Comparison of ENCODE assay signal across 21 cellular contexts in the genomic region with DNA sequence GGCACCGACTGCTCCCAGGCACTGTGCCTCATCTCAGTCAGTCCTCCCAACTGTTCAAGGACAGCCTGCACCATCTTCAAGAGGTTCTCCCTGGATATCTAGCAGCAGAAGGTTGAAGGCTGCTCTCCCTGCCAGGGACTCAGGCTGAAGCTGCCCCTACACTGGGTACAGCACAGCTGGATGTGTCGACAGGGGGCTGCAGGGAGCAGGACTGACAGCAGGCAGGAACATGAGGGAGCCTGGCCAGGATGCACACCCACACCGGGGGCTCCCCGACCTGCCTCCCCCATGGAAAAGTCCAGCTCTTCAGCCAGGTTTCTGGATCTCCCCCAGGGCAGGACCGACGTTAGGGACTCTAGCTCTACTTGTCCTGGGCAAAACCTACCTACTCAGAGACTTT. TPM values are rescaled to one million over a fixed set of nuclear protein-coding genes. Genes with fewer than 3 reads are reported as not detected.
DNase-seq lines count a peak whose midpoint lies in the region; ATAC-seq and TF ChIP-seq lines count a peak whose summit lies in the region.
"Had no signal": no experiment of that assay in that cellular context is flagged by ENCODE, and none has a peak within 500 bp of the region (broad histone marks: within the 10 kb centered on the region; RNA-seq: fewer than 3 reads in every experiment).

No MANE protein-coding gene starts in this region.

- no peak overlapping the region for H4K8ac ChIP-seq in neuronal stem cell (ENCODE audit: low read depth, low read length)

- no peak for TF ChIP-seq POLR2A in testis (IDR thresholded peaks at IDR 0.05)

- H3K4me3 ChIP-seq in AG09309 (ENCODE audit: control insufficient read depth, low read depth, low read length) (no peak overlapping the region), OCI-LY1 (ENCODE audit: low read depth, low read length, poor library complexity, severe bottlenecking) (no peak overlapping the region), coronary artery (no peak overlapping the region), neuronal stem cell (ENCODE audit: low read length in 2 of 2) (no peak overlapping the region), testis (no peak overlapping the region)
- H3K4me3 ChIP-seq: BLaER1 treated with 17β-estradiol and CSF1 and Interleukin-3, amounts not matched to agents 10 nM and 100 nM had no signal

- no peak overlapping the region for H2BK5ac ChIP-seq in neuronal stem cell (ENCODE audit: low read length)

- no peaks in the 10 kb centered on the region for H4K20me1 ChIP-seq in OCI-LY1 (ENCODE audit: insufficient read depth, low read length)

- peak; percentile 4 for TF ChIP-seq CTCF in AG09309 (IDR thresholded peaks at IDR 0.05; ENCODE audit: control insufficient read depth, insufficient read depth, low read depth, low read length, missing control alignments)
- peak; percentile 9; the same call in 1 of the 2 replicates for TF ChIP-seq CTCF in OCI-LY1 (IDR thresholded peaks at IDR 0.05; ENCODE audit: low read length)
- TF ChIP-seq CTCF in coronary artery (IDR thresholded peaks at IDR 0.05): no peak
- no peak for TF ChIP-seq CTCF in testis (IDR thresholded peaks at IDR 0.05)

- WGBS in neuronal stem cell (ENCODE audit: extremely low coverage in 2 of 2, insufficient read length in 2 of 2, insufficient replicate concordance in 1 of 2), 2 donors: no CpG with 5 or more reads among the region's 6 CpGs
- 62 to 73% methylated on average over 6 of the region's 6 CpGs for WGBS in testis, 2 donors

- no peak overlapping the region for H3K18ac ChIP-seq in neuronal stem cell (ENCODE audit: low read length)

- H2BK12ac ChIP-seq in neuronal stem cell (ENCODE audit: low read length): no peak overlapping the region

- DNase-seq in AG09309 (ENCODE audit: low read depth) (no peak), coronary artery (ENCODE audit: low spot score) (peak; percentile 72), neuronal stem cell (ENCODE audit: low spot score) (no peak), testis (no peak), NCI-H2171 (lab: John Stamatoyannopoulos, UW) (no peak)
- DNase-seq in activated CD8-positive, alpha-beta memory T cell treated with anti-CD3 and anti-CD28 coated beads, Interleukin-2, amount 50 U/mL, for 48 hours: no peak
- DNase-seq: CD4-positive, alpha-beta T cell; HCEC 1CT; Karpas-422; NCI-H1105; NCI-H1436 treated with DMSO at 0.1 percent for 48 hours; NCI-H1930; NCI-H2107; NCI-H446 treated with DMSO at 0.1 percent for 48 hours; NCI-H526 treated with DMSO at 0.1 percent for 48 hours; RPMI8226; SHP77 had no signal

- H2BK120ac ChIP-seq in neuronal stem cell (ENCODE audit: low read depth, low read length): no peak overlapping the region

- H3F3A ChIP-seq in OCI-LY1 (ENCODE audit: insufficient read depth, low read length): 0 out of 2 replicates have a peak, but pooled peaks cover 3% of the 10 kb centered on the region

- H3K27me3 ChIP-seq in OCI-LY1 (ENCODE audit: insufficient read depth, low read length) (no peaks in the 10 kb centered on the region), neuronal stem cell (ENCODE audit: control insufficient read depth in 3 of 3, insufficient read depth in 3 of 3, low read depth in 1 of 3, low read length in 3 of 3) (no peaks in the 10 kb centered on the region), testis (no peaks in the 10 kb centered on the region)
- H3K27me3 ChIP-seq: BLaER1 treated with 17β-estradiol and CSF1 and Interleukin-3, amounts not matched to agents 10 nM and 100 nM had no signal

- no peaks in the 10 kb centered on the region for H3K79me1 ChIP-seq in neuronal stem cell (ENCODE audit: low read depth, low read length)

- no peak overlapping the region for H4K91ac ChIP-seq in neuronal stem cell (ENCODE audit: low read depth, low read length, poor library complexity)

- H3K36me3 ChIP-seq in OCI-LY1 (ENCODE audit: insufficient read depth, low read length) (peaks cover 79% of the 10 kb centered on the region), neuronal stem cell (replicated peaks in 1 of 2; ENCODE audit: control insufficient read depth in 2 of 2, insufficient read depth in 2 of 2, low read length in 2 of 2) (peaks cover 33 to 90% of the 10 kb centered on the region in 2 donors), testis (ENCODE audit: low read depth, missing control alignments) (no peaks in the 10 kb centered on the region)

- no peak overlapping the region for H2BK15ac ChIP-seq in neuronal stem cell (ENCODE audit: low read length)

- H3K9me3 ChIP-seq in OCI-LY1 (ENCODE audit: low read length): no peaks in the 10 kb centered on the region
- H3K9me3 ChIP-seq in neuronal stem cell (replicated peaks in 1 of 2; ENCODE audit: control insufficient read depth in 2 of 2, insufficient read depth in 1 of 2, low read depth in 1 of 2, low read length in 2 of 2): no peaks in the 10 kb centered on the region
- H3K9me3 ChIP-seq in testis: no peaks in the 10 kb centered on the region
- H3K9me3 ChIP-seq: BLaER1 treated with 17β-estradiol and CSF1 and Interleukin-3, amounts not matched to agents 10 nM and 100 nM had no signal

- H3K4me2 ChIP-seq in OCI-LY1 (ENCODE audit: low read length) (no peak overlapping the region), neuronal stem cell (ENCODE audit: insufficient read depth, low read length, poor library complexity, severe bottlenecking) (no peak overlapping the region)
- H3K4me2 ChIP-seq: BLaER1 treated with 17β-estradiol and CSF1 and Interleukin-3, amounts not matched to agents 10 nM and 100 nM had no signal

- H3K9ac ChIP-seq in OCI-LY1 (ENCODE audit: low read length) (no peak overlapping the region), neuronal stem cell (ENCODE audit: low read depth, low read length, poor library complexity) (no peak overlapping the region)
- H3K9ac ChIP-seq: BLaER1 treated with 17β-estradiol and CSF1 and Interleukin-3, amounts not matched to agents 10 nM and 100 nM had no signal

- H3K27ac ChIP-seq in OCI-LY1 (ENCODE audit: low read depth, low read length, poor library complexity, severe bottlenecking) (no peak overlapping the region), coronary artery (peak overlapping the region in 1 of 2 donors; percentile 61), neuronal stem cell (replicated peaks; ENCODE audit: low read length) (no peak overlapping the region), testis (no peak overlapping the region)
- H3K27ac ChIP-seq: BLaER1 treated with 17β-estradiol and CSF1 and Interleukin-3, amounts not matched to agents 10 nM and 100 nM; HL-60 had no signal

- no peaks in the 10 kb centered on the region for H3K79me2 ChIP-seq in OCI-LY1 (ENCODE audit: insufficient read depth, low read length)

- H2AK5ac ChIP-seq in neuronal stem cell (ENCODE audit: low read depth, low read length): no peak overlapping the region

- intact Hi-C loops in testis (cut with DNase I; ENCODE audit: low total_unique reads): no loop called here

- H2AFZ ChIP-seq in OCI-LY1 (ENCODE audit: low read length) (no peak overlapping the region), neuronal stem cell (ENCODE audit: low read length) (no peak overlapping the region)

- H3K14ac ChIP-seq in neuronal stem cell (ENCODE audit: low read length): no peak overlapping the region

- peak overlapping the region; percentile 50 for H3K23ac ChIP-seq in neuronal stem cell (ENCODE audit: low read depth, low read length, poor library complexity)

- H3K4me1 ChIP-seq in OCI-LY1 (ENCODE audit: insufficient read depth, low read length, severe bottlenecking): peaks cover 8% of the 10 kb centered on the region
- peaks cover 0 to 2% of the 10 kb centered on the region in 2 donors for H3K4me1 ChIP-seq in neuronal stem cell (ENCODE audit: control insufficient read depth in 2 of 2, insufficient read depth in 1 of 2, low read depth in 1 of 2, low read length in 2 of 2)
- H3K4me1 ChIP-seq in testis: no peaks in the 10 kb centered on the region
- H3K4me1 ChIP-seq: BLaER1 treated with 17β-estradiol and CSF1 and Interleukin-3, amounts not matched to agents 10 nM and 100 nM had no signal

- ATAC-seq in GM21619 (IDR thresholded peaks at IDR 0.05; ENCODE audit: unreplicated experiment): no peak

- no peaks in the 10 kb centered on the region for H3K9me2 ChIP-seq in OCI-LY1 (ENCODE audit: low read depth, low read length)

- no peak overlapping the region for H3K4ac ChIP-seq in neuronal stem cell (ENCODE audit: low read length)

RNA-seq across cellular contexts. Expression of a gene that starts 20.5 kb away (rescaled TPM):
- 16.1 TPM for polyA plus RNA-seq in neuronal stem cell (2013, experiment 1 of 2)
- polyA plus RNA-seq in neuronal stem cell (2013, experiment 2 of 2): 15.6 TPM
- total RNA-seq in testis: 10 to 100 TPM; 52.3 to 62.7 TPM
- 52.3 TPM for polyA plus RNA-seq in testis (ENCODE audit: insufficient read depth, low read depth, low replicate concordance)

RNA-seq across cellular contexts. Expression of a gene that starts 30.0 kb away (rescaled TPM):
- polyA plus RNA-seq in neuronal stem cell (2013, experiment 1 of 2): 9.9 TPM
- polyA plus RNA-seq in neuronal stem cell (2013, experiment 2 of 2): 10.5 TPM
- 100 to 1,000 TPM in 1 of 2 donors, 10 to 100 TPM in 1; 78.9 to 137 TPM for total RNA-seq in testis
- 44.1 TPM for polyA plus RNA-seq in testis (ENCODE audit: insufficient read depth, low read depth, low replicate concordance)

Comparison
In these comparisons a context has a peak if more than half of its experiments do, and no peak if none do; other contexts are left out.
1. CTCF ChIP-seq: peak in AG09309 (single experiment) and OCI-LY1 (single experiment); none in coronary artery (single experiment) and testis (0 of 3).